29 cellular contexts compared by ENCODE assay signal in the genomic region with DNA sequence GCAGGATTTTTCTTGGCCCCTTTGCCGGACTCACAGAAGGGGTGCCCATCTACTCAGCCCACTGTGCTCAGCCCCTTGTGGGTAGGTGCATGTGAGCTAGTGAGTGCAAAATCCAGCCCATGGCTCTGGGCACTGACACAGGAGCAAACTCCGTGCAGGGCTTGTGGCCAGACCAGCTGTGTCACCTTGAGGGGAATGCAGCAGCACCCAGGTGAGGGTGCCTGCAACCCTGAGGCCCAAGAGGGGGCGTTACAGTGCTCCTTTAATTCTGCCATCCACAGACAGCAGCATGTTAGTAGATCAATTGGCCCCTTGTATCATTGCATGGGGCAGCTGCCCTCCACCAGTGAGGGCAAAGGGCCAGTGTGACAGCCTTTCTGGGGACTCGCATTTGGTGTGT. TPM values are rescaled to one million over a fixed set of nuclear protein-coding genes. Genes with fewer than 3 reads are reported as not detected.
"Had no signal": no experiment of that assay in that cellular context is flagged by ENCODE, and none has a peak within 500 bp of the region (broad histone marks: within the 10 kb centered on the region; RNA-seq: fewer than 3 reads in every experiment).

No MANE protein-coding gene starts in this region.

- H3K36me3 ChIP-seq: gastroesophageal sphincter, heart left ventricle, left lung, neural progenitor cell, prostate gland, right atrium auricular region, stomach, tibial nerve, upper lobe of right lung, uterus had no signal

- H3K36me3 Mint-ChIP-seq: naive thymus-derived CD4-positive, alpha-beta T cell; neural progenitor cell; stimulated activated effector memory CD8-positive, alpha-beta T cell treated with anti-CD3 and anti-CD28 coated beads, Interleukin-12 subunit alpha, Interleukin-12 subunit beta, amount 100 ng/mL, for 72 hours had no signal

- H2AFZ ChIP-seq: hepatocyte, neural progenitor cell had no signal

- H3K27me3 ChIP-seq: dorsolateral prefrontal cortex, gastroesophageal sphincter, heart left ventricle, hepatocyte, left lung, neural progenitor cell, right atrium auricular region, stomach, tibial nerve, upper lobe of right lung, uterus had no signal

- H3K9ac ChIP-seq: neural progenitor cell had no signal

- H3K27ac ChIP-seq: dorsolateral prefrontal cortex, epithelial cell of prostate, gastroesophageal sphincter, heart left ventricle, hepatocyte, left lung, neural progenitor cell, prostate gland, right atrium auricular region, stomach, tibial nerve, upper lobe of right lung, uterus had no signal

- H3K4me3 ChIP-seq: dorsolateral prefrontal cortex, gastroesophageal sphincter, heart left ventricle, hepatocyte, left lung, neural progenitor cell, prostate gland, right atrium auricular region, stomach, tibial nerve, upper lobe of right lung, uterus had no signal

- H3K27ac Mint-ChIP-seq: naive thymus-derived CD4-positive, alpha-beta T cell; neural progenitor cell; stimulated activated effector memory CD8-positive, alpha-beta T cell treated with anti-CD3 and anti-CD28 coated beads, Interleukin-12 subunit alpha, Interleukin-12 subunit beta, amount 100 ng/mL, for 72 hours had no signal

- H3K4me1 Mint-ChIP-seq: naive thymus-derived CD4-positive, alpha-beta T cell; neural progenitor cell had no signal

- DNase-seq: dorsolateral prefrontal cortex; effector CD4-positive, alpha-beta T cell; foreskin fibroblast; heart left ventricle; kidney; left lung; mammary epithelial cell; mesendoderm; midbrain; naive thymus-derived CD4-positive, alpha-beta T cell; stimulated activated CD4-positive, alpha-beta T cell treated with anti-CD3 and anti-CD28 coated beads, Interleukin-2, amount 100 ng/mL, for 24 hours; stimulated activated CD4-positive, alpha-beta T cell treated with anti-CD3 and anti-CD28 coated beads, Interleukin-4, amount 100 ng/mL, for 24 hours; stimulated activated naive CD4-positive, alpha-beta T cell treated with Interleukin-2 at 50 U/mL for 16 hours; stomach; upper lobe of right lung had no signal

- H3K4me2 ChIP-seq: hepatocyte, neural progenitor cell had no signal

- H3K9me3 Mint-ChIP-seq: naive thymus-derived CD4-positive, alpha-beta T cell; neural progenitor cell; stimulated activated effector memory CD8-positive, alpha-beta T cell treated with anti-CD3 and anti-CD28 coated beads, Interleukin-12 subunit alpha, Interleukin-12 subunit beta, amount 100 ng/mL, for 72 hours had no signal

- H3K9me3 ChIP-seq: gastroesophageal sphincter, heart left ventricle, left lung, prostate gland, right atrium auricular region, stomach, tibial nerve, upper lobe of right lung, uterus had no signal

- ATAC-seq: esophagus mucosa; gastroesophageal sphincter; heart left ventricle; naive thymus-derived CD4-positive, alpha-beta T cell; sciatic nerve; stimulated activated effector memory CD8-positive, alpha-beta T cell treated with anti-CD3 and anti-CD28 coated beads, Interleukin-12 subunit alpha, Interleukin-12 subunit beta, amount 100 ng/mL, for 72 hours; upper lobe of right lung had no signal

- H3K4me3 Mint-ChIP-seq: naive thymus-derived CD4-positive, alpha-beta T cell; nephron; neural progenitor cell; stimulated activated effector memory CD8-positive, alpha-beta T cell treated with anti-CD3 and anti-CD28 coated beads, Interleukin-12 subunit alpha, Interleukin-12 subunit beta, amount 100 ng/mL, for 72 hours had no signal

- H3K4me1 ChIP-seq: gastroesophageal sphincter, heart left ventricle, left lung, neural progenitor cell, prostate gland, right atrium auricular region, stomach, tibial nerve, upper lobe of right lung had no signal

- H3K79me2 ChIP-seq: hepatocyte had no signal

RNA-seq across cellular contexts. Expression of gene IYD, which starts 12.9 kb away (rescaled TPM):
- total RNA-seq: esophagus mucosa; gastroesophageal sphincter; naive thymus-derived CD4-positive, alpha-beta T cell; osteocyte; right atrium auricular region; sciatic nerve; temporal lobe; uterus had no signal
- polyA plus RNA-seq: heart left ventricle; mammary epithelial cell; naive thymus-derived CD4-positive, alpha-beta T cell had no signal
